In the genomic region with DNA sequence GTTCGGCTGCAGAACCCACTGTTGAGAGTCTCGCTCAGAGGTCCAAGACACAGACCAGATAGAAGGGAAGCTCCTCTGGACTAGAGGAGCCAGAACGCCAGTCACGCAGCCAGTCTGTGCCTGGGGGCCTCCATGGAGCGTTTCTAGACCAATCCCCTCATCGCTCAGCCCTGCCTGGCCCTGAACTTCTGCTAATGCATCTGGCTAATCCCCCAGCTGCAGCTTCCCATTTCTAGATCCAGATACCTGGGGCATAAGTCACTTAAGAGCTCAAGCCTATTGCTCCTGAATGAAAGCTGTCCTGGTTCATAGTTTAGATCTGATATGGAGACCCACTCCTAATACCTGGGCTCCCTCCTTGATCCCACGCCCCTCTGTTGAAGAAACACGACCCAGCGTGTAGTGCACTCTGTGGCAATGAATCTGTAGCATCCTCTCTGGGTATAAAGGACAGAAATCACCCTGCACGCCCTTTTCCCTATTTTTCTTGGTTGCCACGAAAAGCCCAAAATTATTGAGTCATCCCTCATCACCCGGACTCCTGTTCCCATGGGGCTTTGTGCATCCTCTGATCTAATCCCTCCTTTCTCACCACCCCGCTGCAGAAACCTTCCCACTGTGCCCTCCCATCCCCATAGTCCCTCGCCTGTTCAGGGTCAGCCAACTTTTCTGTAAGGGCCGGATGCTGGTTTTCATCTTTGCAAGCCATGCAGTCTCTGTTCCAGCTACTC, we compare ENCODE assay signal across 18 cellular contexts.
"Had no signal": no experiment of that assay in that cellular context is flagged by ENCODE, and none has a peak within 500 bp of the region (broad histone marks: within the 10 kb centered on the region; RNA-seq: fewer than 3 reads in every experiment).

No MANE protein-coding gene starts in this region.

- ATAC-seq: activated CD4-positive, alpha-beta T cell treated with anti-CD3 and anti-CD28 coated beads for 36 hours; activated CD8-positive, alpha-beta T cell treated with anti-CD3 and anti-CD28 coated beads for 36 hours; left colon; mucosa of descending colon; naive thymus-derived CD8-positive, alpha-beta T cell; stimulated activated memory B cell treated with anti-CD40 and anti-IgM and Interleukin-4, amounts not matched to agents 10 μg/mL and 1 μg/mL and 100 μg/mL, for 72 hours had no signal

- H3K4me1 ChIP-seq: adrenal gland, transverse colon had no signal

- H3K9me3 ChIP-seq: adrenal gland, mucosa of descending colon, right atrium auricular region, transverse colon had no signal

- H3K27ac ChIP-seq: adrenal gland, right atrium auricular region, transverse colon had no signal

- H3K36me3 ChIP-seq: adrenal gland, transverse colon had no signal

- H3K4me3 ChIP-seq: adrenal gland, coronary artery, mucosa of descending colon, right atrium auricular region, transverse colon had no signal

- H3K27me3 ChIP-seq: adrenal gland, right atrium auricular region, transverse colon had no signal

- DNase-seq: activated CD4-positive, alpha-beta T cell treated with anti-CD3 and anti-CD28 coated beads for 36 hours; activated CD8-positive, alpha-beta memory T cell treated with anti-CD3 and anti-CD28 coated beads, Interleukin-2, amount 50 U/mL, for 48 hours; activated CD8-positive, alpha-beta T cell treated with anti-CD3 and anti-CD28 coated beads for 36 hours; activated naive CD4-positive, alpha-beta T cell treated with anti-CD3 and anti-CD28 coated beads, Interleukin-2, amount 10 ng/mL, durations not matched to agents 7 days and 5 days; adrenal gland; effector CD4-positive, alpha-beta T cell; glutamatergic neuron; left colon; mammary epithelial cell; mucosa of descending colon; naive thymus-derived CD8-positive, alpha-beta T cell; stimulated activated CD4-positive, alpha-beta T cell treated with anti-CD3 and anti-CD28 coated beads, Interleukin-1b, Interleukin-23, amount 100 ng/mL, for 48 hours; substantia nigra; SW 1271; transverse colon had no signal
